1 cellular context compared by ENCODE assay signal in the genomic region with DNA sequence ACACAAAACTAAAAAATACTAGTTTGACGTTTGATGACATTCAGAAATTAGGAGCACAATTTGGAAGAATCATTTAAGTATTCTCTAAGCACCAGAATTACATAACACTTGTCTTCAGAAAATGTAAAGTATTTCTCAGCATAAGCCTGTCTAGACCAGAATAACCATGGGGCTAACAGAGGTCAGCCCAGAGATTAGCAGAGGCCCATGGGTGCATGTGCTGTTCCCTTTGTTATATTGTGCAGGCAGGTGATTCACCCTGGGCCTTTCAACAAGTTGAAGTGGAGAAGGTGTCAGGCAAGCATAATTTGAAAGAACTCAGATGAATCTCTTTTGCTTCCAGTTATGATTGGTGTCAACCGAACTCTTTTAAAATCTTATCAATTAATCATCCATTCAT.
TF ChIP-seq lines count a peak whose summit lies in the region.

No MANE protein-coding gene starts in this region.

TF ChIP-seq in GM23338, 12 proteins besides CTCF, POLR2A, EP300 and RAD21 (continued from another document):
- TF ChIP-seq, protein P1, sequence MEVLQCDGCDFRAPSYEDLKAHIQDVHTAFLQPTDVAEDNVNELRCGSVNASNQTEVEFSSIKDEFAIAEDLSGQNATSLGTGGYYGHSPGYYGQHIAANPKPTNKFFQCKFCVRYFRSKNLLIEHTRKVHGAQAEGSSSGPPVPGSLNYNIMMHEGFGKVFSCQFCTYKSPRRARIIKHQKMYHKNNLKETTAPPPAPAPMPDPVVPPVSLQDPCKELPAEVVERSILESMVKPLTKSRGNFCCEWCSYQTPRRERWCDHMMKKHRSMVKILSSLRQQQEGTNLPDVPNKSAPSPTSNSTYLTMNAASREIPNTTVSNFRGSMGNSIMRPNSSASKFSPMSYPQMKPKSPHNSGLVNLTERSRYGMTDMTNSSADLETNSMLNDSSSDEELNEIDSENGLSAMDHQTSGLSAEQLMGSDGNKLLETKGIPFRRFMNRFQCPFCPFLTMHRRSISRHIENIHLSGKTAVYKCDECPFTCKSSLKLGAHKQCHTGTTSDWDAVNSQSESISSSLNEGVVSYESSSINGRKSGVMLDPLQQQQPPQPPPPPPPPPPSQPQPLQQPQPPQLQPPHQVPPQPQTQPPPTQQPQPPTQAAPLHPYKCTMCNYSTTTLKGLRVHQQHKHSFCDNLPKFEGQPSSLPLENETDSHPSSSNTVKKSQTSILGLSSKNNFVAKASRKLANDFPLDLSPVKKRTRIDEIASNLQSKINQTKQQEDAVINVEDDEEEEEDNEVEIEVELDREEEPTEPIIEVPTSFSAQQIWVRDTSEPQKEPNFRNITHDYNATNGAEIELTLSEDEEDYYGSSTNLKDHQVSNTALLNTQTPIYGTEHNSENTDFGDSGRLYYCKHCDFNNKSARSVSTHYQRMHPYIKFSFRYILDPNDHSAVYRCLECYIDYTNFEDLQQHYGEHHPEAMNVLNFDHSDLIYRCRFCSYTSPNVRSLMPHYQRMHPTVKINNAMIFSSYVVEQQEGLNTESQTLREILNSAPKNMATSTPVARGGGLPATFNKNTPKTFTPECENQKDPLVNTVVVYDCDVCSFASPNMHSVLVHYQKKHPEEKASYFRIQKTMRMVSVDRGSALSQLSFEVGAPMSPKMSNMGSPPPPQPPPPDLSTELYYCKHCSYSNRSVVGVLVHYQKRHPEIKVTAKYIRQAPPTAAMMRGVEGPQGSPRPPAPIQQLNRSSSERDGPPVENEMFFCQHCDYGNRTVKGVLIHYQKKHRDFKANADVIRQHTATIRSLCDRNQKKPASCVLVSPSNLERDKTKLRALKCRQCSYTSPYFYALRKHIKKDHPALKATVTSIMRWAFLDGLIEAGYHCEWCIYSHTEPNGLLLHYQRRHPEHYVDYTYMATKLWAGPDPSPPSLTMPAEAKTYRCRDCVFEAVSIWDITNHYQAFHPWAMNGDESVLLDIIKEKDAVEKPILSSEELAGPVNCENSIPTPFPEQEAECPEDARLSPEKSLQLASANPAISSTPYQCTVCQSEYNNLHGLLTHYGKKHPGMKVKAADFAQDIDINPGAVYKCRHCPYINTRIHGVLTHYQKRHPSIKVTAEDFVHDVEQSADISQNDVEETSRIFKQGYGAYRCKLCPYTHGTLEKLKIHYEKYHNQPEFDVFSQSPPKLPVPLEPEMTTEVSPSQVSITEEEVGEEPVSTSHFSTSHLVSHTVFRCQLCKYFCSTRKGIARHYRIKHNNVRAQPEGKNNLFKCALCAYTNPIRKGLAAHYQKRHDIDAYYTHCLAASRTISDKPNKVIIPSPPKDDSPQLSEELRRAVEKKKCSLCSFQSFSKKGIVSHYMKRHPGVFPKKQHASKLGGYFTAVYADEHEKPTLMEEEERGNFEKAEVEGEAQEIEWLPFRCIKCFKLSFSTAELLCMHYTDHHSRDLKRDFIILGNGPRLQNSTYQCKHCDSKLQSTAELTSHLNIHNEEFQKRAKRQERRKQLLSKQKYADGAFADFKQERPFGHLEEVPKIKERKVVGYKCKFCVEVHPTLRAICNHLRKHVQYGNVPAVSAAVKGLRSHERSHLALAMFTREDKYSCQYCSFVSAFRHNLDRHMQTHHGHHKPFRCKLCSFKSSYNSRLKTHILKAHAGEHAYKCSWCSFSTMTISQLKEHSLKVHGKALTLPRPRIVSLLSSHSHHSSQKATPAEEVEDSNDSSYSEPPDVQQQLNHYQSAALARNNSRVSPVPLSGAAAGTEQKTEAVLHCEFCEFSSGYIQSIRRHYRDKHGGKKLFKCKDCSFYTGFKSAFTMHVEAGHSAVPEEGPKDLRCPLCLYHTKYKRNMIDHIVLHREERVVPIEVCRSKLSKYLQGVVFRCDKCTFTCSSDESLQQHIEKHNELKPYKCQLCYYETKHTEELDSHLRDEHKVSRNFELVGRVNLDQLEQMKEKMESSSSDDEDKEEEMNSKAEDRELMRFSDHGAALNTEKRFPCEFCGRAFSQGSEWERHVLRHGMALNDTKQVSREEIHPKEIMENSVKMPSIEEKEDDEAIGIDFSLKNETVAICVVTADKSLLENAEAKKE (CRISPR knock-in tag; IDR thresholded peaks at IDR 0.05), result no peak
- TF ChIP-seq CREB1 (CRISPR knock-in tag; IDR thresholded peaks at IDR 0.05; ENCODE audit: low read depth) (no peak), EZH2 (IDR thresholded peaks at IDR 0.05; ENCODE audit: low read depth, unreplicated experiment) (no peak), NANOG (IDR thresholded peaks at IDR 0.05; ENCODE audit: borderline replicate concordance) (no peak), ZNF114 (CRISPR knock-in tag; IDR thresholded peaks at IDR 0.05) (no peak), JUNB (IDR thresholded peaks at IDR 0.05; ENCODE audit: unreplicated experiment) (no peak), POLR2AphosphoS5 (IDR thresholded peaks at IDR 0.05; ENCODE audit: low read depth) (no peak)
- TF ChIP-seq, protein P2, sequence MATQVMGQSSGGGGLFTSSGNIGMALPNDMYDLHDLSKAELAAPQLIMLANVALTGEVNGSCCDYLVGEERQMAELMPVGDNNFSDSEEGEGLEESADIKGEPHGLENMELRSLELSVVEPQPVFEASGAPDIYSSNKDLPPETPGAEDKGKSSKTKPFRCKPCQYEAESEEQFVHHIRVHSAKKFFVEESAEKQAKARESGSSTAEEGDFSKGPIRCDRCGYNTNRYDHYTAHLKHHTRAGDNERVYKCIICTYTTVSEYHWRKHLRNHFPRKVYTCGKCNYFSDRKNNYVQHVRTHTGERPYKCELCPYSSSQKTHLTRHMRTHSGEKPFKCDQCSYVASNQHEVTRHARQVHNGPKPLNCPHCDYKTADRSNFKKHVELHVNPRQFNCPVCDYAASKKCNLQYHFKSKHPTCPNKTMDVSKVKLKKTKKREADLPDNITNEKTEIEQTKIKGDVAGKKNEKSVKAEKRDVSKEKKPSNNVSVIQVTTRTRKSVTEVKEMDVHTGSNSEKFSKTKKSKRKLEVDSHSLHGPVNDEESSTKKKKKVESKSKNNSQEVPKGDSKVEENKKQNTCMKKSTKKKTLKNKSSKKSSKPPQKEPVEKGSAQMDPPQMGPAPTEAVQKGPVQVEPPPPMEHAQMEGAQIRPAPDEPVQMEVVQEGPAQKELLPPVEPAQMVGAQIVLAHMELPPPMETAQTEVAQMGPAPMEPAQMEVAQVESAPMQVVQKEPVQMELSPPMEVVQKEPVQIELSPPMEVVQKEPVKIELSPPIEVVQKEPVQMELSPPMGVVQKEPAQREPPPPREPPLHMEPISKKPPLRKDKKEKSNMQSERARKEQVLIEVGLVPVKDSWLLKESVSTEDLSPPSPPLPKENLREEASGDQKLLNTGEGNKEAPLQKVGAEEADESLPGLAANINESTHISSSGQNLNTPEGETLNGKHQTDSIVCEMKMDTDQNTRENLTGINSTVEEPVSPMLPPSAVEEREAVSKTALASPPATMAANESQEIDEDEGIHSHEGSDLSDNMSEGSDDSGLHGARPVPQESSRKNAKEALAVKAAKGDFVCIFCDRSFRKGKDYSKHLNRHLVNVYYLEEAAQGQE (IDR thresholded peaks at IDR 0.05; ENCODE audit: unreplicated experiment), result no peak
